10 cellular contexts compared by ENCODE assay signal in the genomic region with DNA sequence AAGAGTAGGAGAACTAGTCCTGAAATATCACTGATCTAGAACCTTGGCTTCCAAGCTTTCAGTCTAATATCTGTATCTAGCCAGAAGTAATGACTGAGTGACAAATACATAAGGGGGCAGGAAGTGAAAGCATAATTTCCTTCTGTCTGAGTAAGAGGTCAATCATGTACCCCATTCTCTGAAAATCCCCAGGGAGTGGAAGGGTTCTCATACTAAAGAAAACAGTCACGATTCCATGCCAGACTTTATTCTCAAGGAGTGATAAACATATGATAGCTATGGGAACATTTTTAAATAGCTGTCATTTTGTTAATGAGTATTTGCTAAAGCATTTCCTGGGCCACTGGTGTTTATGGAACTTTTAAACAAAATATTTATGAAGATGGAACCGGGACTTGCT.
DNase-seq lines count a peak whose midpoint lies in the region; ATAC-seq and TF ChIP-seq lines count a peak whose summit lies in the region.
"Had no signal": no experiment of that assay in that cellular context is flagged by ENCODE, and none has a peak within 500 bp of the region (broad histone marks: within the 10 kb centered on the region; RNA-seq: fewer than 3 reads in every experiment).

No MANE protein-coding gene starts in this region.

- intact Hi-C loops in A673 (cut with micrococcal nuclease; ENCODE audit: unreplicated experiment), result no loop called here
- intact Hi-C loops in vagina (cut with DNase I), result no loop called here

- CTCF ChIA-PET in A673 (lab: Charles Lee), result no interaction called here

- POLR2A ChIA-PET in A673 (lab: Charles Lee; ENCODE audit: low non-redundant PET), result no interaction called here

- H3K9me3 ChIP-seq in A673 (ENCODE audit: low read depth, low read length, poor library complexity, severe bottlenecking) (no peaks in the 10 kb centered on the region), vagina (no peaks in the 10 kb centered on the region)

- H3K4me3 ChIP-seq in A673 (ENCODE audit: low read depth, low read length, poor library complexity, severe bottlenecking) (no peak overlapping the region), vagina (no peak overlapping the region)

- DNase-seq in A673 (ENCODE audit: low spot score), result peak; percentile 18
- peak; percentile 68 for DNase-seq in RPMI7951 (ENCODE audit: low read depth)
- peak; percentile 29 to 45 for DNase-seq in foreskin keratinocyte
- no peak for DNase-seq in DMS53 treated with DMSO at 0.1 percent for 48 hours (lab: John Stamatoyannopoulos, UW; ENCODE audit: unreplicated experiment)
- DNase-seq in DMS 273 (lab: John Stamatoyannopoulos, UW; ENCODE audit: unreplicated experiment), result no peak
- DNase-seq in vagina (ENCODE audit: extremely low spot score in 2 of 2), result no peak
- no peak for DNase-seq in iPS-NIHi11 (ENCODE audit: low spot score)
- DNase-seq: NCI-H510A had no signal

- H3K27ac ChIP-seq in A673 (ENCODE audit: low read depth, low read length, poor library complexity, severe bottlenecking) (no peak overlapping the region), foreskin keratinocyte (no peak overlapping the region), vagina (no peak overlapping the region)
- H3K27ac ChIP-seq: C4-2B had no signal

- H3K27me3 ChIP-seq in A673 (replicated peaks; ENCODE audit: insufficient read depth, low read depth, low read length, poor library complexity) (no peaks in the 10 kb centered on the region), foreskin keratinocyte (no peaks in the 10 kb centered on the region), vagina (no peaks in the 10 kb centered on the region)

- H3K4me1 ChIP-seq in A673 (ENCODE audit: insufficient read depth, low read length, poor library complexity, severe bottlenecking), result no peaks in the 10 kb centered on the region
- H3K4me1 ChIP-seq in foreskin keratinocyte, result peaks cover 5% of the 10 kb centered on the region
- H3K4me1 ChIP-seq in vagina, result peaks cover 30% of the 10 kb centered on the region

- TF ChIP-seq POLR2A in vagina (IDR thresholded peaks at IDR 0.05), result no peak

- H3K36me3 ChIP-seq in A673 (ENCODE audit: insufficient read depth, low read length, poor library complexity, severe bottlenecking) (no peaks in the 10 kb centered on the region), vagina (no peaks in the 10 kb centered on the region)

- TF ChIP-seq CTCF in A673 (conservative IDR thresholded peaks at IDR 0.05; ENCODE audit: low read depth, low read length), result no peak
- TF ChIP-seq CTCF in foreskin keratinocyte (conservative IDR thresholded peaks at IDR 0.05), result no peak
- TF ChIP-seq CTCF in vagina (IDR thresholded peaks at IDR 0.05), result no peak

- no TSS peak for BruUV-seq in A673 (replicated peaks; lab: Mats Ljungman, UMichigan)

- peak; percentile 27 for ATAC-seq in GM19452 (IDR thresholded peaks at IDR 0.05; ENCODE audit: unreplicated experiment)
- ATAC-seq in foreskin keratinocyte, result peak; percentile 44

Comparison
In these comparisons a context has a peak if more than half of its experiments do, and no peak if none do; other contexts are left out.
1. DNase-seq: peak in A673 (single experiment), RPMI7951 (single experiment) and foreskin keratinocyte (2 of 2); none in DMS53 treated with DMSO at 0.1 percent for 48 hours (single experiment), DMS 273 (single experiment), vagina (0 of 2) and iPS-NIHi11 (single experiment).